In genomic region chr10:119896937-119897336, GRCh38 we compare ENCODE assay signal across 9 cellular contexts. TPM values are rescaled to one million over a fixed set of nuclear protein-coding genes. Genes with fewer than 3 reads are reported as not detected.
DNase-seq lines count a peak whose midpoint lies in the region; ATAC-seq, FAIRE-seq and TF ChIP-seq lines count a peak whose summit lies in the region.
"Had no signal": no experiment of that assay in that cellular context is flagged by ENCODE, and none has a peak within 500 bp of the region (broad histone marks: within the 10 kb centered on the region; RNA-seq: fewer than 3 reads in every experiment).

No MANE protein-coding gene starts in this region.

- CTCF ChIA-PET in K562 (lab: Yijun Ruan, JAX; ENCODE audit: low intra/inter-chr PET ratio) = no interaction called here

- H2AFZ ChIP-seq in K562 (ENCODE audit: low read depth, low read length) = no peak overlapping the region

- H3K36me3 Mint-ChIP-seq in stimulated activated effector memory CD8-positive, alpha-beta T cell treated with anti-CD3 and anti-CD28 coated beads, Interleukin-12 subunit alpha, Interleukin-12 subunit beta, amount 100 ng/mL, for 72 hours = peaks cover 71% of the 10 kb centered on the region
- peaks cover 38% of the 10 kb centered on the region for H3K36me3 Mint-ChIP-seq in effector memory CD8-positive, alpha-beta T cell (ENCODE audit: insufficient read depth)

- TF ChIP-seq RAD21 in K562 (CRISPR knock-in tag; conservative IDR thresholded peaks at IDR 0.05 in 1 of 2, IDR thresholded peaks at IDR 0.05 in 1 of 2) = no peak

- H3K9me3 Mint-ChIP-seq in stimulated activated effector memory CD8-positive, alpha-beta T cell treated with anti-CD3 and anti-CD28 coated beads, Interleukin-12 subunit alpha, Interleukin-12 subunit beta, amount 100 ng/mL, for 72 hours = no peaks in the 10 kb centered on the region
- no peaks in the 10 kb centered on the region for H3K9me3 Mint-ChIP-seq in effector memory CD8-positive, alpha-beta T cell

- no peak for TF ChIP-seq POLR2A in K562 (conservative IDR thresholded peaks at IDR 0.05)

- no peak overlapping the region for H3K4me3 Mint-ChIP-seq in stimulated activated effector memory CD8-positive, alpha-beta T cell treated with anti-CD3 and anti-CD28 coated beads, Interleukin-12 subunit alpha, Interleukin-12 subunit beta, amount 100 ng/mL, for 72 hours
- H3K4me3 Mint-ChIP-seq in effector memory CD8-positive, alpha-beta T cell = no peak overlapping the region

- H3K36me3 ChIP-seq in K562 (ENCODE audit: control insufficient read depth, insufficient read depth, low read length) = peaks cover 54% of the 10 kb centered on the region

- no peak for TF ChIP-seq EP300 in K562 (IDR thresholded peaks at IDR 0.05; ENCODE audit: low read length)

- H3K4me3 ChIP-seq in HL-60 (replicated peaks; ENCODE audit: insufficient read depth, low read length) (no peak overlapping the region), K562 (no peak overlapping the region)

- H3K9me3 ChIP-seq in K562 (replicated peaks; ENCODE audit: control insufficient read depth, insufficient read depth, low read depth, low read length) = no peaks in the 10 kb centered on the region

- H3K4me1 ChIP-seq in K562 (replicated peaks in 1 of 2; ENCODE audit: control insufficient read depth in 2 of 2, insufficient read depth in 2 of 2, low read length in 2 of 2) = peaks cover 0 to 16% of the 10 kb centered on the region in 2 experiments; a peak in 3 of 5 replicates

- in situ Hi-C loops in K562 (cut with MboI) = no loop called here

- peaks cover 6% of the 10 kb centered on the region; the same call in 1 of the 2 replicates for H4K20me1 ChIP-seq in K562 (replicated peaks; ENCODE audit: control insufficient read depth, insufficient read depth, low read length)

- WGBS in K562 (ENCODE audit: insufficient coverage, low coverage, missing lambda C conversion rate) = 66% methylated on average over 4 of the region's 4 CpGs

- H3K27ac Mint-ChIP-seq in stimulated activated effector memory CD8-positive, alpha-beta T cell treated with anti-CD3 and anti-CD28 coated beads, Interleukin-12 subunit alpha, Interleukin-12 subunit beta, amount 100 ng/mL, for 72 hours = peak overlapping the region; percentile 68
- peak overlapping the region in 1 of 2 donors; percentile 65 for H3K27ac Mint-ChIP-seq in effector memory CD8-positive, alpha-beta T cell

- H3K9ac ChIP-seq in K562 (ENCODE audit: insufficient read depth in 1 of 2, low read depth in 2 of 2, low read length in 2 of 2) = no peak overlapping the region

- H3K79me2 ChIP-seq in K562 (ENCODE audit: control insufficient read depth, insufficient read depth, low read length) = peaks cover 93% of the 10 kb centered on the region

- no peak for ATAC-seq in K562
- no peak for ATAC-seq in stimulated activated effector memory CD8-positive, alpha-beta T cell treated with anti-CD3 and anti-CD28 coated beads, Interleukin-12 subunit alpha, Interleukin-12 subunit beta, amount 100 ng/mL, for 72 hours
- no peak for ATAC-seq in GM18519 (IDR thresholded peaks at IDR 0.05; ENCODE audit: low FRiP score, unreplicated experiment)
- no peak for ATAC-seq in GM18867 (IDR thresholded peaks at IDR 0.05; ENCODE audit: unreplicated experiment)
- no peak for ATAC-seq in effector memory CD8-positive, alpha-beta T cell (replicated peaks)
- ATAC-seq in HG02885 (IDR thresholded peaks at IDR 0.05; ENCODE audit: poor library complexity, unreplicated experiment) = no peak

- no peaks in the 10 kb centered on the region for H3K27me3 ChIP-seq in HL-60 (ENCODE audit: insufficient read depth, poor library complexity, severe bottlenecking)
- H3K27me3 ChIP-seq in K562 (ENCODE audit: control insufficient read depth in 2 of 2, insufficient read depth in 2 of 2, low read length in 2 of 2) = no peaks in the 10 kb centered on the region

- H3K27ac ChIP-seq in HL-60 (replicated peaks) (peak overlapping the region; percentile 42), K562 (ENCODE audit: extremely low read depth, low read depth, low read length) (no peak overlapping the region)

- peaks cover 54% of the 10 kb centered on the region for H3K4me1 Mint-ChIP-seq in stimulated activated effector memory CD8-positive, alpha-beta T cell treated with anti-CD3 and anti-CD28 coated beads, Interleukin-12 subunit alpha, Interleukin-12 subunit beta, amount 100 ng/mL, for 72 hours
- peaks cover 48 to 61% of the 10 kb centered on the region in 2 donors for H3K4me1 Mint-ChIP-seq in effector memory CD8-positive, alpha-beta T cell (ENCODE audit: low read depth in 2 of 2)

- no peaks in the 10 kb centered on the region for H3K27me3 Mint-ChIP-seq in effector memory CD8-positive, alpha-beta T cell

- no peak for FAIRE-seq in K562 (lab: Jason Lieb, UNC)

- BruUV-seq in K562 (replicated peaks; lab: Mats Ljungman, UMichigan) = no TSS peak

- no peak overlapping the region for H3K4me2 ChIP-seq in K562 (ENCODE audit: insufficient read depth, low read length)

- DNase-seq in HL-60 (ENCODE audit: low read depth in 1 of 2, low spot score in 1 of 2) (no peak), K562 (ENCODE audit: extremely low read depth in 1 of 4, low spot score in 3 of 4) (no peak), inferior parietal cortex (ENCODE audit: extremely low spot score) (peak; percentile 8)
- DNase-seq in stimulated activated effector memory CD8-positive, alpha-beta T cell treated with anti-CD3 and anti-CD28 coated beads, Interleukin-12 subunit alpha, Interleukin-12 subunit beta, amount 100 ng/mL, for 72 hours (ENCODE audit: low spot score in 2 of 2) = no peak
- no peak for DNase-seq in effector memory CD8-positive, alpha-beta T cell
- DNase-seq: occipital lobe had no signal

- intact Hi-C loops in K562 (cut with micrococcal nuclease) = no loop called here

- POLR2A ChIA-PET in K562 (lab: Yijun Ruan, JAX) = interaction anchor here (1.0 to 2.0 kb wide), 2 partner anchors 9 to 25 kb away, joined by 4 to 7 read pairs; partner anchors contain the start of gene MCMBP

- no peak for TF ChIP-seq CTCF in HL-60 (IDR thresholded peaks at IDR 0.05; ENCODE audit: insufficient read depth, low read length)
- TF ChIP-seq CTCF in K562 (IDR thresholded peaks at IDR 0.05 in 2 of 3, conservative IDR thresholded peaks at IDR 0.05 in 1 of 3; ENCODE audit: insufficient read depth in 2 of 3, low read depth in 1 of 3, low read length in 3 of 3) = no peak

- H3K9me1 ChIP-seq in K562 (ENCODE audit: control insufficient read depth, insufficient read depth, low read length) = no peaks in the 10 kb centered on the region

TF ChIP-seq in K562, 482 proteins besides CTCF, POLR2A, EP300 and RAD21:
- TF ChIP-seq NFIC (IDR thresholded peaks at IDR 0.05) = peak; percentile 54
- no peak for TF ChIP-seq KLF6 (CRISPR knock-in tag; IDR thresholded peaks at IDR 0.05; ENCODE audit: borderline replicate concordance)

RNA-seq across cellular contexts. Expression of gene SEC23IP, which starts 4.4 kb away (rescaled TPM):
- 46.0 and 79.1 TPM in 2 replicates for total RNA-seq in K562 (2011; cell fraction: chromatin; rRNA removed; ENCODE audit: low replicate concordance)
- 10.5 and 14.6 TPM in 2 replicates for total RNA-seq in K562 (2011; cell fraction: nucleolus; rRNA removed)
- total RNA-seq in K562 (2011; cell fraction: nucleoplasm; rRNA removed) = 23.2 and 34.0 TPM in 2 replicates
- 23.2 and 25.1 TPM in 2 replicates for total RNA-seq in K562 (2014; rRNA removed)
- 19.3 and 19.8 TPM in 2 replicates for total RNA-seq in K562 (2014; rRNA removed; fragmentation: Illumina TruSeq; extraction: Trizol)
- total RNA-seq in K562 (2015; rRNA removed; fragmentation: Illumina TruSeq; extraction: Trizol) = 17.4 and 18.4 TPM in 2 replicates
- 38.0 and 39.4 TPM in 2 replicates for total RNA-seq in K562 (2021)
- 17.5 and 20.4 TPM in 2 replicates for polyA plus RNA-seq in K562 (2011; rRNA removed)
- polyA plus RNA-seq in K562 (2011; cell fraction: cytosol; rRNA removed) = 23.3 and 24.7 TPM in 2 replicates
- polyA plus RNA-seq in K562 (2011; cell fraction: nucleus; rRNA removed) = 29.9 and 30.3 TPM in 2 replicates
- polyA plus RNA-seq in K562 (2012) = 17.0 and 22.7 TPM in 2 replicates
- polyA plus RNA-seq in K562 (2014; fragmentation: Illumina TruSeq; extraction: Trizol) = 29.2 and 38.4 TPM in 2 replicates
- polyA plus RNA-seq in K562 (2014; fragmentation: Nextera tagmentation; extraction: Ambion mirVana) = 10 to 100 TPM; 15.8 to 24.6 TPM
- polyA plus RNA-seq in K562 (2014; rRNA removed) = 22.5 and 25.7 TPM in 2 replicates
- polyA minus RNA-seq in K562 (2011; rRNA and poly(A)+ RNA removed) = 73.5 and 78.5 TPM in 2 replicates
- polyA minus RNA-seq in K562 (2011; cell fraction: cytosol; rRNA and poly(A)+ RNA removed) = 22.1 and 25.6 TPM in 2 replicates
- polyA minus RNA-seq in K562 (2011; cell fraction: nucleus; rRNA and poly(A)+ RNA removed) = 10.9 and 32.5 TPM in 2 replicates

RNA-seq across cellular contexts. Expression of gene MCMBP, which starts 24.3 kb away (rescaled TPM):
- 20.9 and 35.4 TPM in 2 replicates for total RNA-seq in K562 (2011; cell fraction: chromatin; rRNA removed; ENCODE audit: low replicate concordance)
- total RNA-seq in K562 (2011; cell fraction: nucleolus; rRNA removed) = 12.2 and 13.3 TPM in 2 replicates
- 18.7 and 24.8 TPM in 2 replicates for total RNA-seq in K562 (2011; cell fraction: nucleoplasm; rRNA removed)
- total RNA-seq in K562 (2014; rRNA removed) (43.0 and 44.0 TPM in 2 replicates), K562 (2014; rRNA removed; fragmentation: Illumina TruSeq; extraction: Trizol) (50.5 and 59.0 TPM in 2 replicates), K562 (2015; rRNA removed; fragmentation: Illumina TruSeq; extraction: Trizol) (49.1 and 51.2 TPM in 2 replicates), K562 (2021) (50.8 and 51.2 TPM in 2 replicates)
- polyA plus RNA-seq in K562 (2011; rRNA removed) (51.1 and 74.3 TPM in 2 replicates), K562 (2014; fragmentation: Illumina TruSeq; extraction: Trizol) (49.9 and 54.6 TPM in 2 replicates), K562 (2014; fragmentation: Nextera tagmentation; extraction: Ambion mirVana) (10 to 100 TPM; 11.2 to 15.4 TPM), K562 (2014; rRNA removed) (42.6 and 43.3 TPM in 2 replicates)
- 37.0 and 50.9 TPM in 2 replicates for polyA plus RNA-seq in K562 (2011; cell fraction: cytosol; rRNA removed)
- polyA plus RNA-seq in K562 (2011; cell fraction: nucleus; rRNA removed) = 25.1 and 37.5 TPM in 2 replicates
- 36.2 and 42.5 TPM in 2 replicates for polyA plus RNA-seq in K562 (2012)
- polyA minus RNA-seq in K562 (2011; rRNA and poly(A)+ RNA removed) = 81.7 and 93.1 TPM in 2 replicates
- polyA minus RNA-seq in K562 (2011; cell fraction: cytosol; rRNA and poly(A)+ RNA removed) = 28.6 and 37.4 TPM in 2 replicates
- polyA minus RNA-seq in K562 (2011; cell fraction: nucleus; rRNA and poly(A)+ RNA removed) = 13.1 and 27.3 TPM in 2 replicates
